24 cellular contexts compared by ENCODE assay signal in the genomic region with DNA sequence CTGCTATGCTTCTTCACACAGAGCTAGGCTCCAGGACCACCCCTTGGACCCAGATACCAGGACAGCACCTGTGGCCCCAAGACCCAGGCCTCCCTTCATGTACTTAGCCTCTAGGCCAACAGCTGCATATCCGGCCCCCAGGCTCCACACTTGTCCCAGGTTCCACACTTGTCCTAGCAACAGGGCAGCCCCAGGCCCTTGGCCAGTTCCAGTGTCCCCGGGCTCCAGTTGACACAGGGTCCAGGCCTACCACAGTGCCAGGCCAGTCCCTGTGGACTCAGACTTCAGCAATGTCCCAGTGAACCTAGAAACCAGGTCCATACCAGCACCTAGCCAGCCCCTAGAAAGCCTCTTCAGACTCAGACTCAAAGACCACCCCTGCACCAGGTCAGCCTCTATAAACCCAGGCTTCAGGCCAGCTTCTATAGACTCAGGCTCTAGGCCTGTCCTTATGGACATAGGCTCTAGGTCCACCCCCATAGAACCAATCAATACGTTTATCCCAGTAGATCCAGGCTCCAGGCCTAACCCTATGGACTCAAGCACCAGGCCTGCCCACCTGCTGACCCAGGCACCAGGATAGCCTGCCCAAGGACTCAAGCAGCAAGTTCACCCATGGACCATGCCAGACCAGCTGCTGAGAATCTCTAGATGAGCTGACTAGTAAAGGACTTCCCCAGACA. TPM values are rescaled to one million over a fixed set of nuclear protein-coding genes. Genes with fewer than 3 reads are reported as not detected.
"Had no signal": no experiment of that assay in that cellular context is flagged by ENCODE, and none has a peak within 500 bp of the region (broad histone marks: within the 10 kb centered on the region; RNA-seq: fewer than 3 reads in every experiment).

No MANE protein-coding gene starts in this region.

- ATAC-seq: activated CD8-positive, alpha-beta T cell treated with anti-CD3 and anti-CD28 coated beads for 36 hours; PC-3 had no signal

- H3K4me3 ChIP-seq: SJSA1 had no signal

- H3K9me3 ChIP-seq: SJSA1, SK-N-SH had no signal

- DNase-seq: activated CD4-positive, alpha-beta T cell treated with anti-CD3 and anti-CD28 coated beads, Interleukin-2, amount 10 ng/mL, durations not matched to agents 24 days and 14 days; activated CD4-positive, alpha-beta T cell treated with anti-CD3 and anti-CD28 coated beads, Interleukin-2, amount 50 U/mL, for 4 hours; activated CD8-positive, alpha-beta T cell treated with anti-CD3 and anti-CD28 coated beads for 36 hours; activated gamma-delta T cell; activated naive CD4-positive, alpha-beta T cell treated with Interleukin-2 at 50 U/mL for 16 hours; activated naive CD8-positive, alpha-beta T cell treated with anti-CD3 and anti-CD28 coated beads, Interleukin-2, amount 10 ng/mL, durations not matched to agents 7 days and 5 days; activated T-cell treated with anti-CD3 and anti-CD28 coated beads, Interleukin-2, amount 50 U/mL, for 1 hour; amygdala; MM.1S; MV-4-11; NCI-H1092; NCI-H1436 treated with DMSO at 0.1 percent for 48 hours; NCI-H1694 treated with DMSO at 0.1 percent for 48 hours; NCI-H2029; NCI-H345; NCI-H524 treated with DMSO at 0.1 percent for 48 hours; NK-92 treated with Interleukin-12 subunit alpha and Interleukin-12 subunit beta, amount 100 ng/mL, for 24 hours; PC-3; SHP77 treated with DMSO at 0.1 percent for 48 hours; SK-N-SH had no signal

- H3K27ac ChIP-seq: KMS-11, SJSA1 had no signal

- H3K36me3 ChIP-seq: SJSA1 had no signal

- H3K27me3 ChIP-seq: SJSA1 had no signal

RNA-seq across cellular contexts. Expression of a gene that starts 46.3 kb away (rescaled TPM):
- total RNA-seq: activated CD8-positive, alpha-beta T cell treated with anti-CD3 and anti-CD28 coated beads for 36 hours; activated T-helper 2 cell treated with anti-CD3 and anti-CD28 coated beads, Interferon-gamma antibody, Interleukin-2, Interleukin-4, amounts not matched to agents 10 μg/mL and 5 μg/mL and 100 μg/mL, durations not matched to agents 14 hours and 24 hours and 36 hours; NCI-H460; PC-3 had no signal
- polyA plus RNA-seq: SK-N-SH had no signal
